Comparison of ENCODE assay signal across 1 cellular context in the genomic region with DNA sequence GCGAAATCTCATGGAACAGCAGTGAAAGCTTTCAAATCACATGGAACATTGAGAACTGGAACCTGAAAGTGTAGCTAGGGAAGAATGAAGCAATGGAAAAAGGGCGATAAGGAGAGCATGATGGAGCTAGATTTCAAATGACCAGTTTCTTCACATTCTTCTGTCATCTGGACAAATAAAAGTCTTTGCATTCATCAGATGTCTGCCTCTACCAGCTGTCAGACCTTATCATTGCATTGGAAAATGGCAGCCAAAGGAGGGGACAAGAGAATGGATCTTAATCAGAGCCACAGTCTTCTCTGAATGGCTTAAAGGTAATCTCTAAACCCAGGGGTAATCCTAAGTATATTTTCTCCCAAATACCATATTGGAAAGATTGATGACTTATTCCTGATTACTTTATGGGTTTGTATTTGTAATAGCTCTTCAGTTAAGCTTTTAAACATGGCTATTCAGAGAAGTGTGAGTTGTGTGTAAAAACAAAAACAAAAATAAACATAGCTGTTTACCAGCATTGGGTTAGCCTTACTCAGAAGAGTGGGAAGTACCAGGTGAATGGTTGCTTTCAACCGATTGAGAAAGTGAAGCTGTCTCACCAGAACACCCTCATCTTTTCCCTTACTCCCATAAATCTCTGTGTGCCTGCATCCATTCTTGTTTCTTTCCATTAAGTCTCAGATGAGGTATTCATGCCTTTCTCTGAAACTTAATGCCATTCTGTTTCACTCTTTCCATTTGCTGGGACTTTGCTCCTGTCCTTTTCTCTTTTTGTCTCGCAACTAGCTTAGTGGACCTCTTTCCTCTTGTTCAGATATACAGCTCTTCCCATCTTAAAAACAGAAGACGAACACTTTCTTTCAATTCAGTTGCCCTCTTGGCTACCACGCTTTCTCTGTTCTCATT.
TF ChIP-seq lines count a peak whose summit lies in the region.

No MANE protein-coding gene starts in this region.

TF ChIP-seq in IMR-90, 13 proteins besides CTCF, POLR2A, EP300 and RAD21 (continued from another document):
- TF ChIP-seq ELK1 (IDR thresholded peaks at IDR 0.05; ENCODE audit: borderline replicate concordance, low read depth, low read length) (no peak), FOS (IDR thresholded peaks at IDR 0.05; ENCODE audit: low read depth, low read length) (no peak), MAZ (IDR thresholded peaks at IDR 0.05; ENCODE audit: borderline replicate concordance, low read depth, low read length) (no peak), SMC3 (IDR thresholded peaks at IDR 0.05; ENCODE audit: low read depth, low read length) (no peak), CEBPB (IDR thresholded peaks at IDR 0.05; ENCODE audit: low read depth, low read length) (no peak), MXI1 (IDR thresholded peaks at IDR 0.05; ENCODE audit: borderline replicate concordance, low read depth, low read length) (no peak), MAFK (IDR thresholded peaks at IDR 0.05; ENCODE audit: low read depth, low read length) (no peak), CHD1 (IDR thresholded peaks at IDR 0.05; ENCODE audit: low read depth, low read length) (no peak), BHLHE40 (IDR thresholded peaks at IDR 0.05; ENCODE audit: low read depth, low read length) (no peak), USF2 (IDR thresholded peaks at IDR 0.05; ENCODE audit: low read depth, low read length) (no peak), RCOR1 (IDR thresholded peaks at IDR 0.05; ENCODE audit: insufficient replicate concordance, low read length) (no peak), NFE2L2 (IDR thresholded peaks at IDR 0.05; ENCODE audit: low read depth, low read length) (no peak)
